1 cellular context compared by ENCODE assay signal in the genomic region with DNA sequence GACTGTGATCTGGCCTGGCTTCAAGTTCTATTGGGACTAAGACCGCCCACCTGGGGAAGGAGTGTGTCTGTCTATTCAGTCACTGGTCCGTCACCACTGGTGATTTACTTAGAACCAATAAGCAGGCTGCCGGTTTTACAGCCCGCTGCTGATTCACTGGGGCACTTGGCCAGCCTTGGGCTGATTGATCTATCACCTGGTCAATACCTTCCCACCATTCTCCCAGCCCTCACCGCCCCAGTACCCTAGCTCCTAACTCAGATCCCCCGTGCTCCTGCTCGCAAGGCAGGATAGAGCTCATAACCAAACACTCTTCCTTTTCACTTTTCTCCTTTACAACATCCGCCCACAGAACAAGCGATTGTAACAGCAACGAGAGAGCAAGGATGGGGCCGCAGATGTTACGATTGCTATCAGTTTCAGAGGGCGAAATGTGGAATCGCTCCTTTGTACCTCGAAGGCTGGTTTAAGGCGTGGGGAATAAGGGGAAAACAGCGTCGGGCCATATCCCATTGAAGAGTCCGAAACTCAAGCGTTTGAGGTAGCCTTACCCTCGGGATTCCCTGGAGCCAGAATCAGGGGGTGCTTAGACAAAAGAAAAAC.
TF ChIP-seq lines count a peak whose summit lies in the region.

No MANE protein-coding gene starts in this region.

TF ChIP-seq in HepG2, 621 proteins besides CTCF, POLR2A, EP300 and RAD21 (continued from another document and continues in another):
- TF ChIP-seq, protein P1, sequence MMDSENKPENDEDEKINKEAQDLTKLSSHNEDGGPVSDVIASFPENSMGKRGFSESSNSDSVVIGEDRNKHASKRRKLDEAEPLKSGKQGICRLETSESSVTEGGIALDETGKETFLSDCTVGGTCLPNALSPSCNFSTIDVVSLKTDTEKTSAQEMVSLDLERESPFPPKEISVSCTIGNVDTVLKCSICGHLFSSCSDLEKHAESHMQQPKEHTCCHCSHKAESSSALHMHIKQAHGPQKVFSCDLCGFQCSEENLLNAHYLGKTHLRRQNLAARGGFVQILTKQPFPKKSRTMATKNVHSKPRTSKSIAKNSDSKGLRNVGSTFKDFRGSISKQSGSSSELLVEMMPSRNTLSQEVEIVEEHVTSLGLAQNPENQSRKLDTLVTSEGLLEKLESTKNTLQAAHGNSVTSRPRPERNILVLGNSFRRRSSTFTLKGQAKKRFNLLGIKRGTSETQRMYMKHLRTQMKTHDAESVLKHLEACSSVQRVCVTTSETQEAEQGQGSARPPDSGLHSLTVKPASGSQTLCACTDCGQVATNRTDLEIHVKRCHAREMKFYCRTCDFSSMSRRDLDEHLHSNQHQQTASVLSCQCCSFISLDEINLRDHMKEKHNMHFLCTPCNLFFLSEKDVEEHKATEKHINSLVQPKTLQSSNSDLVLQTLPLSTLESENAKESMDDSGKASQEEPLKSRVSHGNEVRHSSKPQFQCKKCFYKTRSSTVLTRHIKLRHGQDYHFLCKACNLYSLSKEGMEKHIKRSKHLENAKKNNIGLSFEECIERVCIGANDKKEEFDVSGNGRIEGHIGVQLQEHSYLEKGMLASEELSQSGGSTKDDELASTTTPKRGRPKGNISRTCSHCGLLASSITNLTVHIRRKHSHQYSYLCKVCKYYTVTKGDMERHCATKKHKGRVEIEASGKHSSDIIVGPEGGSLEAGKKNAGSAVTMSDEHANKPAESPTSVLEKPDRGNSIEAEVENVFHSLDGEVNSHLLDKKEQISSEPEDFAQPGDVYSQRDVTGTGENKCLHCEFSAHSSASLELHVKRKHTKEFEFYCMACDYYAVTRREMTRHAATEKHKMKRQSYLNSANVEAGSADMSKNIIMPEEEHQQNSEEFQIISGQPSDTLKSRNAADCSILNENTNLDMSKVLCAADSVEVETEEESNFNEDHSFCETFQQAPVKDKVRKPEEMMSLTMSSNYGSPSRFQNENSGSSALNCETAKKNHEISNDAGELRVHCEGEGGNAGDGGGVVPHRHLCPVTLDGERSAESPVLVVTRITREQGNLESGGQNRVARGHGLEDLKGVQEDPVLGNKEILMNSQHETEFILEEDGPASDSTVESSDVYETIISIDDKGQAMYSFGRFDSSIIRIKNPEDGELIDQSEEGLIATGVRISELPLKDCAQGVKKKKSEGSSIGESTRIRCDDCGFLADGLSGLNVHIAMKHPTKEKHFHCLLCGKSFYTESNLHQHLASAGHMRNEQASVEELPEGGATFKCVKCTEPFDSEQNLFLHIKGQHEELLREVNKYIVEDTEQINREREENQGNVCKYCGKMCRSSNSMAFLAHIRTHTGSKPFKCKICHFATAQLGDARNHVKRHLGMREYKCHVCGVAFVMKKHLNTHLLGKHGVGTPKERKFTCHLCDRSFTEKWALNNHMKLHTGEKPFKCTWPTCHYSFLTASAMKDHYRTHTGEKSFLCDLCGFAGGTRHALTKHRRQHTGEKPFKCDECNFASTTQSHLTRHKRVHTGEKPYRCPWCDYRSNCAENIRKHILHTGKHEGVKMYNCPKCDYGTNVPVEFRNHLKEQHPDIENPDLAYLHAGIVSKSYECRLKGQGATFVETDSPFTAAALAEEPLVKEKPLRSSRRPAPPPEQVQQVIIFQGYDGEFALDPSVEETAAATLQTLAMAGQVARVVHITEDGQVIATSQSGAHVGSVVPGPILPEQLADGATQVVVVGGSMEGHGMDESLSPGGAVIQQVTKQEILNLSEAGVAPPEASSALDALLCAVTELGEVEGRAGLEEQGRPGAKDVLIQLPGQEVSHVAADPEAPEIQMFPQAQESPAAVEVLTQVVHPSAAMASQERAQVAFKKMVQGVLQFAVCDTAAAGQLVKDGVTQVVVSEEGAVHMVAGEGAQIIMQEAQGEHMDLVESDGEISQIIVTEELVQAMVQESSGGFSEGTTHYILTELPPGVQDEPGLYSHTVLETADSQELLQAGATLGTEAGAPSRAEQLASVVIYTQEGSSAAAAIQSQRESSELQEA (CRISPR knock-in tag; IDR thresholded peaks at IDR 0.05; ENCODE audit: not compliant biosample characterization): peak; percentile 50
- no peak for TF ChIP-seq MYNN (CRISPR knock-in tag; IDR thresholded peaks at IDR 0.05; ENCODE audit: low read depth)
- TF ChIP-seq, protein P2, sequence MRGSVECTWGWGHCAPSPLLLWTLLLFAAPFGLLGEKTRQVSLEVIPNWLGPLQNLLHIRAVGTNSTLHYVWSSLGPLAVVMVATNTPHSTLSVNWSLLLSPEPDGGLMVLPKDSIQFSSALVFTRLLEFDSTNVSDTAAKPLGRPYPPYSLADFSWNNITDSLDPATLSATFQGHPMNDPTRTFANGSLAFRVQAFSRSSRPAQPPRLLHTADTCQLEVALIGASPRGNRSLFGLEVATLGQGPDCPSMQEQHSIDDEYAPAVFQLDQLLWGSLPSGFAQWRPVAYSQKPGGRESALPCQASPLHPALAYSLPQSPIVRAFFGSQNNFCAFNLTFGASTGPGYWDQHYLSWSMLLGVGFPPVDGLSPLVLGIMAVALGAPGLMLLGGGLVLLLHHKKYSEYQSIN (CRISPR knock-in tag; IDR thresholded peaks at IDR 0.05; ENCODE audit: borderline replicate concordance): no peak
- TF ChIP-seq TCF12 (IDR thresholded peaks at IDR 0.05): no peak
- TF ChIP-seq TCF12 (CRISPR knock-in tag; IDR thresholded peaks at IDR 0.05): no peak
- TF ChIP-seq, protein P3, sequence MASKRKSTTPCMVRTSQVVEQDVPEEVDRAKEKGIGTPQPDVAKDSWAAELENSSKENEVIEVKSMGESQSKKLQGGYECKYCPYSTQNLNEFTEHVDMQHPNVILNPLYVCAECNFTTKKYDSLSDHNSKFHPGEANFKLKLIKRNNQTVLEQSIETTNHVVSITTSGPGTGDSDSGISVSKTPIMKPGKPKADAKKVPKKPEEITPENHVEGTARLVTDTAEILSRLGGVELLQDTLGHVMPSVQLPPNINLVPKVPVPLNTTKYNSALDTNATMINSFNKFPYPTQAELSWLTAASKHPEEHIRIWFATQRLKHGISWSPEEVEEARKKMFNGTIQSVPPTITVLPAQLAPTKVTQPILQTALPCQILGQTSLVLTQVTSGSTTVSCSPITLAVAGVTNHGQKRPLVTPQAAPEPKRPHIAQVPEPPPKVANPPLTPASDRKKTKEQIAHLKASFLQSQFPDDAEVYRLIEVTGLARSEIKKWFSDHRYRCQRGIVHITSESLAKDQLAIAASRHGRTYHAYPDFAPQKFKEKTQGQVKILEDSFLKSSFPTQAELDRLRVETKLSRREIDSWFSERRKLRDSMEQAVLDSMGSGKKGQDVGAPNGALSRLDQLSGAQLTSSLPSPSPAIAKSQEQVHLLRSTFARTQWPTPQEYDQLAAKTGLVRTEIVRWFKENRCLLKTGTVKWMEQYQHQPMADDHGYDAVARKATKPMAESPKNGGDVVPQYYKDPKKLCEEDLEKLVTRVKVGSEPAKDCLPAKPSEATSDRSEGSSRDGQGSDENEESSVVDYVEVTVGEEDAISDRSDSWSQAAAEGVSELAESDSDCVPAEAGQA (IDR thresholded peaks at IDR 0.05; ENCODE audit: low read depth): no peak
- TF ChIP-seq, protein P3 (CRISPR knock-in tag; IDR thresholded peaks at IDR 0.05; ENCODE audit: borderline replicate concordance): no peak
- no peak for TF ChIP-seq ZNF20 (CRISPR knock-in tag; IDR thresholded peaks at IDR 0.05)
- TF ChIP-seq ONECUT2 (CRISPR knock-in tag; IDR thresholded peaks at IDR 0.05): peak; percentile 52; the same call in 1 of the 2 replicates
- TF ChIP-seq MZF1 (CRISPR knock-in tag; IDR thresholded peaks at IDR 0.05; ENCODE audit: borderline replicate concordance): no peak
- no peak for TF ChIP-seq ATF7 (IDR thresholded peaks at IDR 0.05)
- no peak for TF ChIP-seq ATF7 (CRISPR knock-in tag; IDR thresholded peaks at IDR 0.05)
- no peak for TF ChIP-seq ZNF761 (CRISPR knock-in tag; conservative IDR thresholded peaks at IDR 0.05)
- TF ChIP-seq JUN (CRISPR knock-in tag; IDR thresholded peaks at IDR 0.05): no peak
- peak; percentile 47; the same call in 1 of the 2 replicates for TF ChIP-seq HDAC2 (CRISPR knock-in tag; IDR thresholded peaks at IDR 0.05)
- TF ChIP-seq, protein P4, sequence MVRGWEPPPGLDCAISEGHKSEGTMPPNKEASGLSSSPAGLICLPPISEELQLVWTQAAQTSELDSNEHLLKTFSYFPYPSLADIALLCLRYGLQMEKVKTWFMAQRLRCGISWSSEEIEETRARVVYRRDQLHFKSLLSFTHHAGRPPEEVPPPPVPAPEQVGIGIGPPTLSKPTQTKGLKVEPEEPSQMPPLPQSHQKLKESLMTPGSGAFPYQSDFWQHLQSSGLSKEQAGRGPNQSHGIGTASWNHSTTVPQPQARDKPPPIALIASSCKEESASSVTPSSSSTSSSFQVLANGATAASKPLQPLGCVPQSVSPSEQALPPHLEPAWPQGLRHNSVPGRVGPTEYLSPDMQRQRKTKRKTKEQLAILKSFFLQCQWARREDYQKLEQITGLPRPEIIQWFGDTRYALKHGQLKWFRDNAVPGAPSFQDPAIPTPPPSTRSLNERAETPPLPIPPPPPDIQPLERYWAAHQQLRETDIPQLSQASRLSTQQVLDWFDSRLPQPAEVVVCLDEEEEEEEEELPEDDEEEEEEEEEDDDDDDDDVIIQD (CRISPR knock-in tag; IDR thresholded peaks at IDR 0.05; ENCODE audit: low read depth): 0 out of 2 replicates have a peak, but pooled peaks have one; percentile 36
- TF ChIP-seq, protein P5, sequence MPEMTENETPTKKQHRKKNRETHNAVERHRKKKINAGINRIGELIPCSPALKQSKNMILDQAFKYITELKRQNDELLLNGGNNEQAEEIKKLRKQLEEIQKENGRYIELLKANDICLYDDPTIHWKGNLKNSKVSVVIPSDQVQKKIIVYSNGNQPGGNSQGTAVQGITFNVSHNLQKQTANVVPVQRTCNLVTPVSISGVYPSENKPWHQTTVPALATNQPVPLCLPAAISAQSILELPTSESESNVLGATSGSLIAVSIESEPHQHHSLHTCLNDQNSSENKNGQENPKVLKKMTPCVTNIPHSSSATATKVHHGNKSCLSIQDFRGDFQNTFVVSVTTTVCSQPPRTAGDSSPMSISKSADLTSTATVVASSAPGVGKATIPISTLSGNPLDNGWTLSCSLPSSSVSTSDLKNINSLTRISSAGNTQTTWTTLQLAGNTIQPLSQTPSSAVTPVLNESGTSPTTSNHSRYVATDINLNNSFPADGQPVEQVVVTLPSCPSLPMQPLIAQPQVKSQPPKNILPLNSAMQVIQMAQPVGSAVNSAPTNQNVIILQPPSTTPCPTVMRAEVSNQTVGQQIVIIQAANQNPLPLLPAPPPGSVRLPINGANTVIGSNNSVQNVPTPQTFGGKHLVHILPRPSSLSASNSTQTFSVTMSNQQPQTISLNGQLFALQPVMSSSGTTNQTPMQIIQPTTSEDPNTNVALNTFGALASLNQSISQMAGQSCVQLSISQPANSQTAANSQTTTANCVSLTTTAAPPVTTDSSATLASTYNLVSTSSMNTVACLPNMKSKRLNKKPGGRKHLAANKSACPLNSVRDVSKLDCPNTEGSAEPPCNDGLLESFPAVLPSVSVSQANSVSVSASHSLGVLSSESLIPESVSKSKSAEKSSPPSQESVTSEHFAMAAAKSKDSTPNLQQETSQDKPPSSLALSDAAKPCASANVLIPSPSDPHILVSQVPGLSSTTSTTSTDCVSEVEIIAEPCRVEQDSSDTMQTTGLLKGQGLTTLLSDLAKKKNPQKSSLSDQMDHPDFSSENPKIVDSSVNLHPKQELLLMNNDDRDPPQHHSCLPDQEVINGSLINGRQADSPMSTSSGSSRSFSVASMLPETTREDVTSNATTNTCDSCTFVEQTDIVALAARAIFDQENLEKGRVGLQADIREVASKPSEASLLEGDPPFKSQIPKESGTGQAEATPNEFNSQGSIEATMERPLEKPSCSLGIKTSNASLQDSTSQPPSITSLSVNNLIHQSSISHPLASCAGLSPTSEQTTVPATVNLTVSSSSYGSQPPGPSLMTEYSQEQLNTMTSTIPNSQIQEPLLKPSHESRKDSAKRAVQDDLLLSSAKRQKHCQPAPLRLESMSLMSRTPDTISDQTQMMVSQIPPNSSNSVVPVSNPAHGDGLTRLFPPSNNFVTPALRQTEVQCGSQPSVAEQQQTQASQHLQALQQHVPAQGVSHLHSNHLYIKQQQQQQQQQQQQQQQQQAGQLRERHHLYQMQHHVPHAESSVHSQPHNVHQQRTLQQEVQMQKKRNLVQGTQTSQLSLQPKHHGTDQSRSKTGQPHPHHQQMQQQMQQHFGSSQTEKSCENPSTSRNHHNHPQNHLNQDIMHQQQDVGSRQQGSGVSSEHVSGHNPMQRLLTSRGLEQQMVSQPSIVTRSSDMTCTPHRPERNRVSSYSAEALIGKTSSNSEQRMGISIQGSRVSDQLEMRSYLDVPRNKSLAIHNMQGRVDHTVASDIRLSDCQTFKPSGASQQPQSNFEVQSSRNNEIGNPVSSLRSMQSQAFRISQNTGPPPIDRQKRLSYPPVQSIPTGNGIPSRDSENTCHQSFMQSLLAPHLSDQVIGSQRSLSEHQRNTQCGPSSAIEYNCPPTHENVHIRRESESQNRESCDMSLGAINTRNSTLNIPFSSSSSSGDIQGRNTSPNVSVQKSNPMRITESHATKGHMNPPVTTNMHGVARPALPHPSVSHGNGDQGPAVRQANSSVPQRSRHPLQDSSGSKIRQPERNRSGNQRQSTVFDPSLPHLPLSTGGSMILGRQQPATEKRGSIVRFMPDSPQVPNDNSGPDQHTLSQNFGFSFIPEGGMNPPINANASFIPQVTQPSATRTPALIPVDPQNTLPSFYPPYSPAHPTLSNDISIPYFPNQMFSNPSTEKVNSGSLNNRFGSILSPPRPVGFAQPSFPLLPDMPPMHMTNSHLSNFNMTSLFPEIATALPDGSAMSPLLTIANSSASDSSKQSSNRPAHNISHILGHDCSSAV (CRISPR knock-in tag; IDR thresholded peaks at IDR 0.05; ENCODE audit: borderline replicate concordance): no peak
